In the genomic region with DNA sequence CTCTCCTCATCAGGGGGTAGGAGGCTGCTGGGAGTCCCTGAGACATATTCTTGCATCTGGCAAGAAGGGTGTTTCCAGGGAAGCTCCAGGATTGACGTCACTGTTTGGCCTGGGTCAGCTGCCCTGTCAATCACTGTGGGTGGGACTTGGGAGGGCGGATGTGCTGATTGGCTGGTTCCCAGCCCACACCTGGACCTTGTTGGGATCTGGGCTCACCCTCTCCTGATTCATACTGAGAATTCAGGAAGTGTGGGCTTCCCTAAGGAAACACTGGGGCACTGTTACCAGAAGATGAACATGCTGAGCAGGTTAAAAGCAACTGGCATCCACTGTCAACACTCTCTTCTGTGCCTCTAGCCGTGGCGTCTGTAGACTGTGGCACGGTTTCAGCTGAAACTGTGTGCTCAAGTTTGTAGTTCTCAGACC, we compare ENCODE assay signal across 12 cellular contexts. TPM values are rescaled to one million over a fixed set of nuclear protein-coding genes. Genes with fewer than 3 reads are reported as not detected.
DNase-seq lines count a peak whose midpoint lies in the region; ATAC-seq and TF ChIP-seq lines count a peak whose summit lies in the region.
"Had no signal": no experiment of that assay in that cellular context is flagged by ENCODE, and none has a peak within 500 bp of the region (broad histone marks: within the 10 kb centered on the region; RNA-seq: fewer than 3 reads in every experiment).

No MANE protein-coding gene starts in this region.

- no peaks in the 10 kb centered on the region for H3K9me3 ChIP-seq in NT2/D1 (ENCODE audit: insufficient read depth, low read length)
- no peaks in the 10 kb centered on the region for H3K9me3 ChIP-seq in neutrophil

- H3K27me3 ChIP-seq in GM23338 (ENCODE audit: insufficient read depth): no peaks in the 10 kb centered on the region
- H3K27me3 ChIP-seq in NT2/D1 (ENCODE audit: insufficient read depth, insufficient read length): no peaks in the 10 kb centered on the region
- H3K27me3 ChIP-seq in neutrophil: no peaks in the 10 kb centered on the region
- H3K27me3 ChIP-seq: brain microvascular endothelial cell had no signal

- peak overlapping the region; percentile 44 for H3K9ac ChIP-seq in NT2/D1 (ENCODE audit: insufficient read length, low read depth)

- H3K4me1 ChIP-seq in GM23338 (ENCODE audit: insufficient read depth) (peaks cover 9% of the 10 kb centered on the region), NT2/D1 (ENCODE audit: insufficient read depth, insufficient read length) (peaks cover 8% of the 10 kb centered on the region), neutrophil (ENCODE audit: control insufficient read depth in 1 of 2, insufficient read depth in 1 of 2, low read depth in 1 of 2, low read length in 1 of 2) (peaks cover 34 to 46% of the 10 kb centered on the region in 2 experiments)

- TF ChIP-seq CTCF in GM23338 (conservative IDR thresholded peaks at IDR 0.05; ENCODE audit: low read depth in 2 of 2) (no peak), fibroblast of the aortic adventitia (IDR thresholded peaks at IDR 0.05; ENCODE audit: insufficient read depth, low read length) (no peak), neutrophil (IDR thresholded peaks at IDR 0.05) (no peak)

- H3F3A ChIP-seq in GM23338 (replicated peaks; ENCODE audit: low read depth): 0 out of 2 replicates have a peak, but pooled peaks cover 3% of the 10 kb centered on the region

- peak; percentile 93 for DNase-seq in GM23338 (ENCODE audit: low spot score)
- DNase-seq in NT2/D1 (ENCODE audit: low read depth, low spot score): peak; percentile 61
- DNase-seq in fibroblast of the aortic adventitia (ENCODE audit: low read depth): peak; percentile 2
- DNase-seq in SKM-1 (lab: John Stamatoyannopoulos, UW; ENCODE audit: unreplicated experiment): no peak
- no peak for DNase-seq in activated CD4-positive, alpha-beta memory T cell treated with anti-CD3 and anti-CD28 coated beads for 36 hours
- DNase-seq: activated CD4-positive, alpha-beta T cell treated with anti-CD3 and anti-CD28 coated beads for 4 hours; brain microvascular endothelial cell; NCI-H2227 treated with DMSO at 0.1 percent for 48 hours; stimulated activated CD4-positive, alpha-beta T cell treated with anti-CD3 and anti-CD28 coated beads, Interleukin-12 subunit alpha, Interleukin-12 subunit beta, amount 100 ng/mL, for 4 hours had no signal

- H3K36me3 ChIP-seq in GM23338 (ENCODE audit: insufficient read depth) (no peaks in the 10 kb centered on the region), NT2/D1 (ENCODE audit: insufficient read depth, insufficient read length, low read length) (no peaks in the 10 kb centered on the region), neutrophil (no peaks in the 10 kb centered on the region)
- H3K36me3 ChIP-seq: brain microvascular endothelial cell had no signal

- no peaks in the 10 kb centered on the region for H3K9me2 ChIP-seq in GM23338 (ENCODE audit: insufficient read depth)

- peak overlapping the region; percentile 80 for H3K4me2 ChIP-seq in GM23338

- H3K27me3 Mint-ChIP-seq in GM23338 (ENCODE audit: insufficient read depth, low read depth, poor library complexity): peaks cover 6% of the 10 kb centered on the region
- H3K27me3 Mint-ChIP-seq in activated CD4-positive, alpha-beta memory T cell treated with anti-CD3 and anti-CD28 coated beads for 36 hours: no peaks in the 10 kb centered on the region

- peak overlapping the region; percentile 79; the same call in 1 of the 2 replicates for H2AFZ ChIP-seq in GM23338

- peak overlapping the region; percentile 89 for H3K27ac ChIP-seq in GM23338 (ENCODE audit: low read depth)
- peak overlapping the region; percentile 33 for H3K27ac ChIP-seq in neutrophil
- H3K27ac ChIP-seq: brain microvascular endothelial cell had no signal

- peaks cover 29% of the 10 kb centered on the region for H3K4me1 Mint-ChIP-seq in GM23338
- no peaks in the 10 kb centered on the region for H3K4me1 Mint-ChIP-seq in activated CD4-positive, alpha-beta memory T cell treated with anti-CD3 and anti-CD28 coated beads for 36 hours (ENCODE audit: low read depth)

- H3K9me3 Mint-ChIP-seq in GM23338: no peaks in the 10 kb centered on the region; the same call in 2 of the 3 replicates
- no peaks in the 10 kb centered on the region for H3K9me3 Mint-ChIP-seq in activated CD4-positive, alpha-beta memory T cell treated with anti-CD3 and anti-CD28 coated beads for 36 hours

- no peaks in the 10 kb centered on the region for H3K79me2 ChIP-seq in GM23338 (replicated peaks; ENCODE audit: insufficient read depth)

- H3K4me3 Mint-ChIP-seq in GM23338: peak overlapping the region; percentile 64; the same call in 2 of the 3 replicates
- no peak overlapping the region for H3K4me3 Mint-ChIP-seq in activated CD4-positive, alpha-beta memory T cell treated with anti-CD3 and anti-CD28 coated beads for 36 hours

- 0 out of 3 replicates have a peak, but pooled peaks cover 4% of the 10 kb centered on the region for H3K36me3 Mint-ChIP-seq in GM23338 (ENCODE audit: low read depth)
- no peaks in the 10 kb centered on the region for H3K36me3 Mint-ChIP-seq in activated CD4-positive, alpha-beta memory T cell treated with anti-CD3 and anti-CD28 coated beads for 36 hours

- no peaks in the 10 kb centered on the region for H4K20me1 ChIP-seq in GM23338 (replicated peaks; ENCODE audit: insufficient read depth)

- CTCF ChIA-PET in activated CD4-positive, alpha-beta memory T cell treated with anti-CD3 and anti-CD28 coated beads for 36 hours (lab: Charles Lee): no interaction called here

- H3K4me3 ChIP-seq in GM23338 (peak overlapping the region; percentile 56), NT2/D1 (ENCODE audit: insufficient read length, low read depth) (peak overlapping the region; percentile 33), fibroblast of the aortic adventitia (ENCODE audit: low read depth, low read length) (no peak overlapping the region), neutrophil (ENCODE audit: low read depth in 1 of 2, low read length in 1 of 2) (peak overlapping the region in 1 of 2 experiments; percentile 32)

- intact Hi-C loops in activated CD4-positive, alpha-beta memory T cell treated with anti-CD3 and anti-CD28 coated beads for 36 hours (cut with micrococcal nuclease): no loop called here

- H3K27ac Mint-ChIP-seq in GM23338: peak overlapping the region; percentile 61; the same call in 1 of the 2 replicates
- H3K27ac Mint-ChIP-seq in activated CD4-positive, alpha-beta memory T cell treated with anti-CD3 and anti-CD28 coated beads for 36 hours: no peak overlapping the region

- POLR2A ChIA-PET in activated CD4-positive, alpha-beta memory T cell treated with anti-CD3 and anti-CD28 coated beads for 36 hours (lab: Charles Lee): no interaction called here

- peak; percentile 97 for ATAC-seq in GM23338
- no peak for ATAC-seq in HG02642 (IDR thresholded peaks at IDR 0.05; ENCODE audit: poor library complexity, unreplicated experiment)
- no peak for ATAC-seq in HG03457 (IDR thresholded peaks at IDR 0.05; ENCODE audit: unreplicated experiment)

TF ChIP-seq in GM23338, 12 proteins besides CTCF, POLR2A, EP300 and RAD21 (continues in another document):
- TF ChIP-seq CREB1 (CRISPR knock-in tag; IDR thresholded peaks at IDR 0.05; ENCODE audit: low read depth) (peak; percentile 84), EZH2phosphoT487 (IDR thresholded peaks at IDR 0.05; ENCODE audit: unreplicated experiment) (no peak), POLR2AphosphoS5 (IDR thresholded peaks at IDR 0.05; ENCODE audit: low read depth) (peak; percentile 44), NANOG (IDR thresholded peaks at IDR 0.05; ENCODE audit: borderline replicate concordance) (no peak)
- TF ChIP-seq, protein P1, sequence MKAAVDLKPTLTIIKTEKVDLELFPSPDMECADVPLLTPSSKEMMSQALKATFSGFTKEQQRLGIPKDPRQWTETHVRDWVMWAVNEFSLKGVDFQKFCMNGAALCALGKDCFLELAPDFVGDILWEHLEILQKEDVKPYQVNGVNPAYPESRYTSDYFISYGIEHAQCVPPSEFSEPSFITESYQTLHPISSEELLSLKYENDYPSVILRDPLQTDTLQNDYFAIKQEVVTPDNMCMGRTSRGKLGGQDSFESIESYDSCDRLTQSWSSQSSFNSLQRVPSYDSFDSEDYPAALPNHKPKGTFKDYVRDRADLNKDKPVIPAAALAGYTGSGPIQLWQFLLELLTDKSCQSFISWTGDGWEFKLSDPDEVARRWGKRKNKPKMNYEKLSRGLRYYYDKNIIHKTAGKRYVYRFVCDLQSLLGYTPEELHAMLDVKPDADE (IDR thresholded peaks at IDR 0.05): no peak

RNA-seq across cellular contexts. Expression of a gene that starts 36.5 kb away (rescaled TPM):
- 2.0 and 2.8 TPM in 2 replicates for total RNA-seq in GM23338 (2014; rRNA removed; shearing (Covaris generic))
- 2.0 and 2.3 TPM in 2 replicates for polyA plus RNA-seq in GM23338 (2016; fragmentation: Nextera tagmentation; extraction: Ambion mirVana)
- 0.09 TPM in 1 of 2 replicates, not detected in the other for total RNA-seq in fibroblast of the aortic adventitia (ENCODE audit: low replicate concordance)
- total RNA-seq in activated CD4-positive, alpha-beta memory T cell treated with anti-CD3 and anti-CD28 coated beads for 36 hours: 1 to 10 TPM; 1.5 to 1.6 TPM

RNA-seq across cellular contexts. Expression of a gene that starts 54.5 kb away (rescaled TPM):
- 12.8 and 13.2 TPM in 2 replicates for total RNA-seq in GM23338 (2014; rRNA removed; shearing (Covaris generic))
- 23.6 and 25.9 TPM in 2 replicates for polyA plus RNA-seq in GM23338 (2016; fragmentation: Nextera tagmentation; extraction: Ambion mirVana)
- 5.8 and 6.9 TPM in 2 replicates for total RNA-seq in fibroblast of the aortic adventitia (ENCODE audit: low replicate concordance)
- 10 to 100 TPM; 18.4 to 20.3 TPM for total RNA-seq in activated CD4-positive, alpha-beta memory T cell treated with anti-CD3 and anti-CD28 coated beads for 36 hours

RNA-seq across cellular contexts. Expression of a gene that starts 54.6 kb away (rescaled TPM):
- 3.0 and 4.4 TPM in 2 replicates for total RNA-seq in GM23338 (2014; rRNA removed; shearing (Covaris generic))
- polyA plus RNA-seq in GM23338 (2016; fragmentation: Nextera tagmentation; extraction: Ambion mirVana): 1.4 TPM in 2 replicates
- total RNA-seq in fibroblast of the aortic adventitia (ENCODE audit: low replicate concordance): 4.8 and 5.6 TPM in 2 replicates
- total RNA-seq in activated CD4-positive, alpha-beta memory T cell treated with anti-CD3 and anti-CD28 coated beads for 36 hours: 1 to 10 TPM; 5.7 TPM

Comparison
In these comparisons a context has a peak if more than half of its experiments do, and no peak if none do; other contexts are left out.
1. DNase-seq: peak in GM23338 (single experiment), NT2/D1 (single experiment) and fibroblast of the aortic adventitia (single experiment); none in SKM-1 (single experiment) and activated CD4-positive, alpha-beta memory T cell treated with anti-CD3 and anti-CD28 coated beads for 36 hours (single experiment).